In the genomic region with DNA sequence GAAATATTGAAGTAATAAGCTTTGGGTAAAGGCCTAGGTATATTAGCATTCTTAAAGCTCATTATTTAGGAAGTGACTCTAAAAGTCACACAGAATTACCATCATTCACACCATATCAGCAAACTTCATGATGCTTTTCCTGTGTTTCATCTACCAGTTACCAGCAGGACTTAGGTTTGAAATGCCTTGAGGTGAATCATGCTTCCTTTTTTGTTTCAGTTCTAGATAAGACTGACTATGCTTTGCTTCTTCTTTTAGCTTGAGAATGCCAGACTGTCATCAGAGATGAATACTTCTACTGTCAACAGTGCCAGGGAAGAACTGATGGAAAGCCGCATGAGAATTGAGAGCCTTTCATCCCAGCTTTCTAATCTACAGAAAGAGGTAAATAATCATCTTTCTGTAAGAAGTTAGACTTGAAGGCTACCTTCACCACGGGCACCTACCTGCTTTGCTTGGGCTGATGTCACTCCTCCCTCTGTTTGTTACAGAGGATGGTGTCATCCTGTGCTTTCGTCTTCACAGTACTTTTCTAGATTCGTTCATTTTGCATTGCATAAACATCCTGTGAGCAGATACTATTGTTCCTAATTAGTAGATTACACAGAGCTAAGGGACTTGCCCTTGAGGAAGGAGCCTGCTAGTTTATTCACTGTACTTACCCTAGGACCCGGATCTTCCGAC, we compare ENCODE assay signal across 8 cellular contexts. TPM values are rescaled to one million over a fixed set of nuclear protein-coding genes. Genes with fewer than 3 reads are reported as not detected.
A peak's percentile ranks its signal among the peaks of the same experiment; 100 is the strongest.
DNase-seq lines count a peak whose midpoint lies in the region; ATAC-seq and TF ChIP-seq lines count a peak whose summit lies in the region.

No MANE protein-coding gene starts in this region.

- peak overlapping the region in 16 of 21 experiments; percentile 3 to 79 (median 56) for H3K27ac ChIP-seq in skin epidermis

- H3K4me1 Mint-ChIP-seq in dendritic cell treated with granulocyte-macrophage colony-stimulating factor and Interleukin-4, amounts not matched to agents 40 ng/mL and 50 ng/mL, for 4 days (ENCODE audit: low read depth), result peaks cover 33% of the 10 kb centered on the region
- H3K4me1 Mint-ChIP-seq in glutamatergic neuron (ENCODE audit: low read depth, unreplicated experiment) (no peaks in the 10 kb centered on the region), Caco-2 (ENCODE audit: low read depth, unreplicated experiment) (no peaks in the 10 kb centered on the region)

- H3K4me1 ChIP-seq in Caco-2, result no peaks in the 10 kb centered on the region

- DNase-seq in SK-MEL-5 (ENCODE audit: low read depth, low spot score) (peak; percentile 83), glutamatergic neuron (no peak), NCI-H1105 (lab: John Stamatoyannopoulos, UW) (no peak), GDM1 (lab: John Stamatoyannopoulos, UW) (no peak), Caco-2 (no peak)

- H3K4me3 Mint-ChIP-seq in dendritic cell treated with granulocyte-macrophage colony-stimulating factor and Interleukin-4, amounts not matched to agents 40 ng/mL and 50 ng/mL, for 4 days, result no peak overlapping the region
- H3K4me3 Mint-ChIP-seq in glutamatergic neuron (ENCODE audit: unreplicated experiment) (no peak overlapping the region), Caco-2 (ENCODE audit: unreplicated experiment) (no peak overlapping the region)

- CTCF ChIA-PET in Caco-2 (lab: Charles Lee), result no interaction called here

- H3K9me3 ChIP-seq in Caco-2, result no peaks in the 10 kb centered on the region

- POLR2A ChIA-PET in Caco-2 (lab: Charles Lee), result no interaction called here

- no peaks in the 10 kb centered on the region for H3K27me3 Mint-ChIP-seq in dendritic cell treated with granulocyte-macrophage colony-stimulating factor and Interleukin-4, amounts not matched to agents 40 ng/mL and 50 ng/mL, for 4 days
- H3K27me3 Mint-ChIP-seq in glutamatergic neuron (ENCODE audit: unreplicated experiment) (no peaks in the 10 kb centered on the region), Caco-2 (ENCODE audit: insufficient read depth, unreplicated experiment) (no peaks in the 10 kb centered on the region)

- H3K4me3 ChIP-seq in skin epidermis, result no peak overlapping the region
- H3K4me3 ChIP-seq in Caco-2 (ENCODE audit: low read depth, low read length), result no peak overlapping the region

- intact Hi-C loops in dendritic cell treated with granulocyte-macrophage colony-stimulating factor and Interleukin-4, amounts not matched to agents 40 ng/mL and 50 ng/mL, for 4 days (cut with micrococcal nuclease), result loop anchor here (5.0 to 10.0 kb wide), 2 partner anchors 34 to 703 kb away; partner anchors contain the start of genes LMNB1 and PRRC1
- intact Hi-C loops in Caco-2 (cut with micrococcal nuclease; ENCODE audit: unreplicated experiment), result no loop called here

- H3K27ac Mint-ChIP-seq in dendritic cell treated with granulocyte-macrophage colony-stimulating factor and Interleukin-4, amounts not matched to agents 40 ng/mL and 50 ng/mL, for 4 days, result peak overlapping the region; percentile 45
- no peak overlapping the region for H3K27ac Mint-ChIP-seq in glutamatergic neuron (ENCODE audit: unreplicated experiment)
- H3K27ac Mint-ChIP-seq in Caco-2 (ENCODE audit: unreplicated experiment), result no peak overlapping the region

- no peaks in the 10 kb centered on the region for H3K27me3 ChIP-seq in Caco-2 (replicated peaks; ENCODE audit: control insufficient read depth, insufficient read depth, low read length)

- BruUV-seq in Caco-2 (replicated peaks; lab: Mats Ljungman, UMichigan), result no TSS peak

- H3K36me3 ChIP-seq in Caco-2 (ENCODE audit: control insufficient read depth, insufficient read depth, low read length), result 0 out of 2 replicates have a peak, but pooled peaks cover 3% of the 10 kb centered on the region

- peaks cover 11% of the 10 kb centered on the region for H3K36me3 Mint-ChIP-seq in dendritic cell treated with granulocyte-macrophage colony-stimulating factor and Interleukin-4, amounts not matched to agents 40 ng/mL and 50 ng/mL, for 4 days (ENCODE audit: low read depth)
- no peaks in the 10 kb centered on the region for H3K36me3 Mint-ChIP-seq in glutamatergic neuron (ENCODE audit: unreplicated experiment)
- H3K36me3 Mint-ChIP-seq in Caco-2 (ENCODE audit: insufficient read depth, unreplicated experiment), result peaks cover 77% of the 10 kb centered on the region

- in situ Hi-C loops in SK-MEL-5 (cut with HindIII; ENCODE audit: low pct_unique_long_range_greater_than_20kb, low sequenced_read_pairs), result no loop called here

- ATAC-seq in GM21576 (IDR thresholded peaks at IDR 0.05; ENCODE audit: unreplicated experiment), result peak; percentile 54

- H3K9me3 Mint-ChIP-seq in dendritic cell treated with granulocyte-macrophage colony-stimulating factor and Interleukin-4, amounts not matched to agents 40 ng/mL and 50 ng/mL, for 4 days, result no peaks in the 10 kb centered on the region
- H3K9me3 Mint-ChIP-seq in glutamatergic neuron (ENCODE audit: unreplicated experiment) (no peaks in the 10 kb centered on the region), Caco-2 (ENCODE audit: unreplicated experiment) (no peaks in the 10 kb centered on the region)

- no peak for TF ChIP-seq CTCF in glutamatergic neuron (IDR thresholded peaks at IDR 0.05; ENCODE audit: partially characterized antibody, unreplicated experiment)
- TF ChIP-seq CTCF in Caco-2 (IDR thresholded peaks at IDR 0.05; ENCODE audit: insufficient read depth in 1 of 2, low read depth in 1 of 2, low read length in 1 of 2, severe bottlenecking in 1 of 2, unreplicated experiment in 1 of 2), result no peak

RNA-seq across cellular contexts. Expression of gene LMNB1, which starts 34.7 kb away (rescaled TPM):
- total RNA-seq in SK-MEL-5 (2014; rRNA removed; shearing (Covaris generic)), result 44.2 and 44.6 TPM in 2 replicates
- polyA plus RNA-seq in SK-MEL-5 (2015; cell fraction: cytosol; rRNA removed), result 71.0 and 114 TPM in 2 replicates
- polyA plus RNA-seq in SK-MEL-5 (2015; cell fraction: nucleus; rRNA removed), result 23.7 and 34.7 TPM in 2 replicates
- total RNA-seq in glutamatergic neuron (ENCODE audit: unreplicated experiment) (94.3 TPM), Caco-2 (2022) (143 and 152 TPM in 2 replicates)
